23 cellular contexts compared by ENCODE assay signal in genomic region chr6:4973415-4973814, GRCh38. TPM values are rescaled to one million over a fixed set of nuclear protein-coding genes. Genes with fewer than 3 reads are reported as not detected.
DNase-seq lines count a peak whose midpoint lies in the region; ATAC-seq and TF ChIP-seq lines count a peak whose summit lies in the region.
"Had no signal": no experiment of that assay in that cellular context is flagged by ENCODE, and none has a peak within 500 bp of the region (broad histone marks: within the 10 kb centered on the region; RNA-seq: fewer than 3 reads in every experiment).

No MANE protein-coding gene starts in this region.

- H3K79me1 ChIP-seq in mesenchymal stem cell (replicated peaks; ENCODE audit: low read length, poor library complexity, severe bottlenecking) (no peaks in the 10 kb centered on the region), trophoblast cell (ENCODE audit: low read length) (peaks cover 3% of the 10 kb centered on the region)

- H2BK15ac ChIP-seq in mesenchymal stem cell (ENCODE audit: low read depth, poor library complexity, severe bottlenecking), result no peak overlapping the region

- no peak for TF ChIP-seq POLR2A in breast epithelium (IDR thresholded peaks at IDR 0.05)

- H4K8ac ChIP-seq in mesenchymal stem cell (ENCODE audit: low read length) (no peak overlapping the region), trophoblast cell (ENCODE audit: low read depth, low read length) (no peak overlapping the region)

- 92% methylated on average over 11 of the region's 13 CpGs for WGBS in mesenchymal stem cell
- WGBS in trophoblast cell (ENCODE audit: extremely low coverage, insufficient coverage, insufficient read length), result no CpG with 5 or more reads among the region's 13 CpGs

- TF ChIP-seq CTCF in breast epithelium (IDR thresholded peaks at IDR 0.05) (no peak), MCF 10A (IDR thresholded peaks at IDR 0.05; ENCODE audit: unreplicated experiment) (no peak), colonic mucosa (IDR thresholded peaks at IDR 0.05) (no peak), GM13976 (IDR thresholded peaks at IDR 0.05; ENCODE audit: borderline replicate concordance, control extremely low read depth, extremely low read depth, insufficient read depth, missing control alignments) (no peak)

- H4K91ac ChIP-seq in mesenchymal stem cell (ENCODE audit: low read length) (no peak overlapping the region), trophoblast cell (ENCODE audit: low read depth, low read length) (peak overlapping the region; percentile 7)

- H2BK12ac ChIP-seq in mesenchymal stem cell (ENCODE audit: low read length in 2 of 2) (no peak overlapping the region), trophoblast cell (ENCODE audit: low read length) (no peak overlapping the region)

- H2AFZ ChIP-seq in mesenchymal stem cell (ENCODE audit: low read depth, low read length) (no peak overlapping the region), trophoblast cell (ENCODE audit: insufficient read depth, low read length, poor library complexity) (no peak overlapping the region)

- no peaks in the 10 kb centered on the region for H3K36me3 ChIP-seq in breast epithelium
- no peaks in the 10 kb centered on the region for H3K36me3 ChIP-seq in mesenchymal stem cell (ENCODE audit: control insufficient read depth in 1 of 2, insufficient read depth in 2 of 2, low read depth in 1 of 2, low read length in 2 of 2)
- H3K36me3 ChIP-seq in trophoblast cell (ENCODE audit: control insufficient read depth in 1 of 2, insufficient read depth in 2 of 2, low read length in 2 of 2), result no peaks in the 10 kb centered on the region
- H3K36me3 ChIP-seq in colonic mucosa, result no peaks in the 10 kb centered on the region
- H3K36me3 ChIP-seq: SJSA1, upper lobe of left lung had no signal

- H2BK120ac ChIP-seq in mesenchymal stem cell (ENCODE audit: low read depth, low read length) (no peak overlapping the region), trophoblast cell (ENCODE audit: insufficient read depth, low read length, poor library complexity) (no peak overlapping the region)

- no TSS peak for BruUV-seq in MCF 10A (replicated peaks; lab: Mats Ljungman, UMichigan)

- no peaks in the 10 kb centered on the region for H3K36me3 Mint-ChIP-seq in MCF 10A (ENCODE audit: insufficient read depth, unreplicated experiment)
- H3K36me3 Mint-ChIP-seq: CD4-positive, CD25-positive, alpha-beta regulatory T cell had no signal

- H3K27ac ChIP-seq in breast epithelium, result peak overlapping the region; percentile 6 to 82
- no peak overlapping the region for H3K27ac ChIP-seq in mesenchymal stem cell (ENCODE audit: low read length, poor library complexity, severe bottlenecking)
- H3K27ac ChIP-seq in trophoblast cell (ENCODE audit: low read depth, low read length), result peak overlapping the region; percentile 42
- no peak overlapping the region for H3K27ac ChIP-seq in colonic mucosa
- H3K27ac ChIP-seq: SJSA1, upper lobe of left lung had no signal

- no peaks in the 10 kb centered on the region for H3K27me3 Mint-ChIP-seq in MCF 10A (ENCODE audit: insufficient read depth, unreplicated experiment)

- H3K14ac ChIP-seq in mesenchymal stem cell (ENCODE audit: low read length in 2 of 2) (peak overlapping the region in 1 of 2 experiments; percentile 28), trophoblast cell (ENCODE audit: low read length) (no peak overlapping the region)

- no peak overlapping the region for H3K4ac ChIP-seq in mesenchymal stem cell (ENCODE audit: low read depth in 1 of 2, low read length in 2 of 2)
- no peak overlapping the region for H3K4ac ChIP-seq in trophoblast cell (ENCODE audit: low read depth, low read length)

- H3K23ac ChIP-seq in mesenchymal stem cell (ENCODE audit: low read length in 2 of 2) (no peak overlapping the region), trophoblast cell (ENCODE audit: low read length) (no peak overlapping the region)

- POLR2A ChIA-PET in MCF 10A (lab: Yijun Ruan, JAX), result no interaction called here

- H3K79me2 ChIP-seq in trophoblast cell (ENCODE audit: control insufficient read depth, insufficient read depth, low read length, poor library complexity), result no peaks in the 10 kb centered on the region

- H3K4me3 Mint-ChIP-seq in MCF 10A (ENCODE audit: unreplicated experiment), result no peak overlapping the region
- H3K4me3 Mint-ChIP-seq: CD4-positive, CD25-positive, alpha-beta regulatory T cell; effector memory CD8-positive, alpha-beta T cell had no signal

- no peaks in the 10 kb centered on the region for H3K4me1 Mint-ChIP-seq in MCF 10A (ENCODE audit: insufficient read depth, unreplicated experiment)
- H3K4me1 Mint-ChIP-seq: CD4-positive, CD25-positive, alpha-beta regulatory T cell had no signal

- intact Hi-C loops in breast epithelium (cut with DNase I; ENCODE audit: low total_unique reads) (no loop called here), MCF 10A (cut with micrococcal nuclease) (no loop called here), colonic mucosa (cut with DNase I) (no loop called here)

- H2AK5ac ChIP-seq in mesenchymal stem cell (ENCODE audit: low read length, severe bottlenecking), result no peak overlapping the region
- no peak overlapping the region for H2AK5ac ChIP-seq in trophoblast cell (ENCODE audit: low read length)

- H3K27ac Mint-ChIP-seq in MCF 10A (ENCODE audit: low read depth, unreplicated experiment), result no peak overlapping the region
- H3K27ac Mint-ChIP-seq: CD4-positive, CD25-positive, alpha-beta regulatory T cell; effector memory CD8-positive, alpha-beta T cell had no signal

- peak overlapping the region; percentile 82 for H3K9ac ChIP-seq in mesenchymal stem cell (ENCODE audit: low read length)
- H3K9ac ChIP-seq in trophoblast cell (ENCODE audit: low read length), result no peak overlapping the region
- H3K9ac ChIP-seq in colonic mucosa (ENCODE audit: low read depth in 2 of 2, low read length in 2 of 2), result no peak overlapping the region

- no peaks in the 10 kb centered on the region for H3K9me3 ChIP-seq in breast epithelium
- H3K9me3 ChIP-seq in mesenchymal stem cell (ENCODE audit: control insufficient read depth, low read length), result peaks cover 6% of the 10 kb centered on the region
- H3K9me3 ChIP-seq in trophoblast cell (ENCODE audit: insufficient read depth, low read depth, low read length), result peaks cover 2% of the 10 kb centered on the region
- H3K9me3 ChIP-seq in colonic mucosa, result no peaks in the 10 kb centered on the region
- H3K9me3 ChIP-seq: SJSA1, upper lobe of left lung had no signal

- no peaks in the 10 kb centered on the region for H3K27me3 ChIP-seq in breast epithelium
- peaks cover 0 to 4% of the 10 kb centered on the region in 2 experiments for H3K27me3 ChIP-seq in mesenchymal stem cell (ENCODE audit: control insufficient read depth in 1 of 2, insufficient read depth in 1 of 2, low read length in 2 of 2)
- H3K27me3 ChIP-seq in trophoblast cell (ENCODE audit: insufficient read depth, low read length), result no peaks in the 10 kb centered on the region
- H3K27me3 ChIP-seq in colonic mucosa, result no peaks in the 10 kb centered on the region
- H3K27me3 ChIP-seq: SJSA1, upper lobe of left lung had no signal

- H3K4me3 ChIP-seq in breast epithelium (no peak overlapping the region), mesenchymal stem cell (ENCODE audit: insufficient read depth in 1 of 2, low read depth in 1 of 2, low read length in 2 of 2) (no peak overlapping the region), trophoblast cell (ENCODE audit: low read depth, low read length) (no peak overlapping the region), colonic mucosa (no peak overlapping the region)
- H3K4me3 ChIP-seq: SJSA1, upper lobe of left lung had no signal

- H3K9me3 Mint-ChIP-seq in MCF 10A (ENCODE audit: unreplicated experiment), result peaks cover 13% of the 10 kb centered on the region

- no peak for ATAC-seq in GM18519 (IDR thresholded peaks at IDR 0.05; ENCODE audit: low FRiP score, unreplicated experiment)
- ATAC-seq: effector memory CD8-positive, alpha-beta T cell; left colon had no signal

- in situ Hi-C loops in GM13976 (cut with MboI; ENCODE audit: low sequenced_read_pairs, unreplicated experiment), result no loop called here

- H3K4me2 ChIP-seq in mesenchymal stem cell (ENCODE audit: low read length, poor library complexity, severe bottlenecking) (no peak overlapping the region), trophoblast cell (ENCODE audit: low read length) (no peak overlapping the region)

- H2BK5ac ChIP-seq in mesenchymal stem cell (ENCODE audit: low read depth, low read length, poor library complexity, severe bottlenecking), result no peak overlapping the region
- H2BK5ac ChIP-seq in trophoblast cell (ENCODE audit: low read depth, low read length, poor library complexity), result no peak overlapping the region

- H3K4me1 ChIP-seq in breast epithelium (peaks cover 0 to 7% of the 10 kb centered on the region in 2 donors), mesenchymal stem cell (ENCODE audit: control insufficient read depth, insufficient read depth, low read depth, low read length) (no peaks in the 10 kb centered on the region), trophoblast cell (ENCODE audit: control insufficient read depth in 1 of 2, insufficient read depth in 2 of 2, low read length in 2 of 2) (peaks cover 16 to 22% of the 10 kb centered on the region in 2 experiments), colonic mucosa (no peaks in the 10 kb centered on the region)
- H3K4me1 ChIP-seq: SJSA1 had no signal

- no peak overlapping the region for H3K18ac ChIP-seq in mesenchymal stem cell (ENCODE audit: low read depth in 1 of 2, low read length in 2 of 2)
- H3K18ac ChIP-seq in trophoblast cell (ENCODE audit: low read length), result no peak overlapping the region

- no peak for DNase-seq in breast epithelium (ENCODE audit: low spot score in 2 of 2)
- no peak for DNase-seq in MCF 10A (ENCODE audit: unreplicated experiment)
- no peak for DNase-seq in mesenchymal stem cell
- no peak for DNase-seq in trophoblast cell
- DNase-seq in colonic mucosa, result no peak
- no peak for DNase-seq in DMS79 treated with DMSO at 0.1 percent for 48 hours (lab: John Stamatoyannopoulos, UW)
- no peak for DNase-seq in GM13976 (ENCODE audit: low spot score)
- DNase-seq: 8988T; activated CD4-positive, alpha-beta T cell treated with anti-CD3 and anti-CD28 coated beads, Interleukin-2, amount 50 U/mL, for 4 hours; activated CD4-positive, CD25-positive, alpha-beta regulatory T cell; activated naive CD4-positive, alpha-beta T cell treated with anti-CD3 and anti-CD28 coated beads, Interleukin-2, amount 50 U/mL, for 16 hours; CD4-positive, CD25-positive, alpha-beta regulatory T cell; effector memory CD8-positive, alpha-beta T cell; erythroblast; KBM-7; left colon; NCI-H345; occipital lobe; stimulated activated CD4-positive, alpha-beta T cell treated with anti-CD3 and anti-CD28 coated beads, Interleukin-2, amount 100 ng/mL, for 24 hours; T-helper 1 cell; upper lobe of left lung had no signal

- CTCF ChIA-PET in MCF 10A (lab: Yijun Ruan, JAX), result no interaction called here

- no peak overlapping the region for H4K12ac ChIP-seq in trophoblast cell (ENCODE audit: low read depth, low read length)

RNA-seq across cellular contexts. Expression of gene RPP40, which starts 30.4 kb away (rescaled TPM):
- 1 to 10 TPM; 5.9 to 9.2 (median 7.5) TPM for total RNA-seq in breast epithelium
- 22.9 and 34.8 TPM in 2 replicates for total RNA-seq in MCF 10A (2022)
- polyA plus RNA-seq in mesenchymal stem cell (2013, experiment 1 of 2), result 12.2 TPM
- polyA plus RNA-seq in mesenchymal stem cell (2013, experiment 2 of 2), result 12.9 TPM
- 7.8 and 8.0 TPM in 2 replicates for polyA plus RNA-seq in trophoblast cell (2013)
- 1 to 10 TPM; 4.4 to 6.1 TPM for total RNA-seq in colonic mucosa

Comparison
In these comparisons a context has a peak if more than half of its experiments do, and no peak if none do; other contexts are left out.
1. H3K27ac ChIP-seq: peak in breast epithelium (2 of 2) and trophoblast cell (single experiment); none in mesenchymal stem cell (single experiment) and colonic mucosa (single experiment).